18 cellular contexts compared by ENCODE assay signal in genomic region chr5:9365501-9365900, GRCh38.
"Had no signal": no experiment of that assay in that cellular context is flagged by ENCODE, and none has a peak within 500 bp of the region (broad histone marks: within the 10 kb centered on the region; RNA-seq: fewer than 3 reads in every experiment).

No MANE protein-coding gene starts in this region.

- H3K36me3 Mint-ChIP-seq: activated CD8-positive, alpha-beta memory T cell treated with anti-CD3 and anti-CD28 coated beads, Interleukin-2, amount 10 ng/mL, durations not matched to agents 7 days and 5 days; activated naive CD8-positive, alpha-beta T cell; stimulated activated naive B cell treated with anti-CD40 and anti-IgM and Interleukin-4, amounts not matched to agents 10 μg/mL and 1 μg/mL and 100 μg/mL, for 72 hours had no signal

- H3K4me1 Mint-ChIP-seq: activated CD8-positive, alpha-beta memory T cell treated with anti-CD3 and anti-CD28 coated beads, Interleukin-2, amount 10 ng/mL, durations not matched to agents 7 days and 5 days had no signal

- H3K27me3 ChIP-seq: breast epithelium, dorsolateral prefrontal cortex, esophagus muscularis mucosa, sigmoid colon, tibial nerve, vagina had no signal

- H3K9me3 ChIP-seq: breast epithelium, esophagus muscularis mucosa, sigmoid colon, vagina had no signal

- H3K4me3 ChIP-seq: breast epithelium, dorsolateral prefrontal cortex, esophagus muscularis mucosa, sigmoid colon, tibial nerve, vagina had no signal

- H3K27ac ChIP-seq: breast epithelium, dorsolateral prefrontal cortex, esophagus muscularis mucosa, sigmoid colon, tibial nerve, vagina had no signal

- H3K36me3 ChIP-seq: breast epithelium, esophagus muscularis mucosa, sigmoid colon, tibial nerve, vagina had no signal

- H3K27me3 Mint-ChIP-seq: activated CD8-positive, alpha-beta memory T cell treated with anti-CD3 and anti-CD28 coated beads, Interleukin-2, amount 10 ng/mL, durations not matched to agents 7 days and 5 days; activated naive CD8-positive, alpha-beta T cell; activated T-cell treated with anti-CD3 and anti-CD28 coated beads, Interleukin-2, amount 50 U/mL, for 24 hours; stimulated activated naive B cell treated with anti-CD40 and anti-IgM and Interleukin-4, amounts not matched to agents 10 μg/mL and 1 μg/mL and 100 μg/mL, for 72 hours had no signal

- DNase-seq: activated CD8-positive, alpha-beta memory T cell treated with anti-CD3 and anti-CD28 coated beads, Interleukin-2, amount 10 ng/mL, durations not matched to agents 7 days and 5 days; activated effector memory CD4-positive, alpha-beta T cell treated with anti-CD3 and anti-CD28 coated beads, Interleukin-2, amount 50 U/mL, for 16 hours; activated T-cell treated with anti-CD3 and anti-CD28 coated beads, Interleukin-2, amount 50 U/mL, for 24 hours; amygdala; dorsolateral prefrontal cortex; glutamatergic neuron; mesendoderm; sigmoid colon; stimulated activated CD4-positive, alpha-beta T cell treated with anti-CD3 and anti-CD28 coated beads, Interleukin-2, amount 100 ng/mL, for 24 hours; stimulated activated naive B cell treated with anti-CD40 and anti-IgM and Interleukin-4, amounts not matched to agents 10 μg/mL and 1 μg/mL and 100 μg/mL, for 72 hours had no signal

- H3K4me3 Mint-ChIP-seq: activated CD8-positive, alpha-beta memory T cell treated with anti-CD3 and anti-CD28 coated beads, Interleukin-2, amount 10 ng/mL, durations not matched to agents 7 days and 5 days; activated naive CD8-positive, alpha-beta T cell; activated T-cell treated with anti-CD3 and anti-CD28 coated beads, Interleukin-2, amount 50 U/mL, for 24 hours; nephron; stimulated activated naive B cell treated with anti-CD40 and anti-IgM and Interleukin-4, amounts not matched to agents 10 μg/mL and 1 μg/mL and 100 μg/mL, for 72 hours had no signal

- H3K27ac Mint-ChIP-seq: activated CD8-positive, alpha-beta memory T cell treated with anti-CD3 and anti-CD28 coated beads, Interleukin-2, amount 10 ng/mL, durations not matched to agents 7 days and 5 days; activated naive CD8-positive, alpha-beta T cell; activated T-cell treated with anti-CD3 and anti-CD28 coated beads, Interleukin-2, amount 50 U/mL, for 24 hours; nephron; stimulated activated naive B cell treated with anti-CD40 and anti-IgM and Interleukin-4, amounts not matched to agents 10 μg/mL and 1 μg/mL and 100 μg/mL, for 72 hours had no signal

- ATAC-seq: activated CD4-positive, CD25-positive, alpha-beta regulatory T cell treated with anti-CD3 and anti-CD28 coated beads, Interleukin-2, amount 50 U/mL, for 24 hours; activated CD8-positive, alpha-beta memory T cell treated with anti-CD3 and anti-CD28 coated beads, Interleukin-2, amount 10 ng/mL, durations not matched to agents 7 days and 5 days; left lobe of liver; stimulated activated naive B cell treated with anti-CD40 and anti-IgM and Interleukin-4, amounts not matched to agents 10 μg/mL and 1 μg/mL and 100 μg/mL, for 72 hours had no signal
